ENCODE assay signal across 13 cellular contexts in the genomic region with DNA sequence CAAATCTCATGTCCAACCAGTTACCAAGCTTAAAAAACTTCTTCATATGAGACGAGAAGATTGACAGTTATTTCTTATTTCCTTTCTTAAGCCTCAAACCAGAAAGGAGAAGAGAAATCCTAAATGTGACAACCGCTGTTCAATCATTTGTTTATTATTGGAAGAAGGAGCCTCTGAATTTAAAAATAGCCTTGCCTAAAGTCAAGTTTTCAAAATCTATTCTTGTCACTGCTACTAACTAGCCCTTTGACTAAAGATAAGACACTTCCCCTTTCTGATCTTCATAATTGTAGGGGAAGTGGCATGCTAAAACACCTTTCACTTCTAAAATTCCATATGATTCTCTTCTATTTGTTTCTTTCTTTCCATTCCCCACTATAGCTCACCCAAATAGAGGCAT.
DNase-seq lines count a peak whose midpoint lies in the region; ATAC-seq and TF ChIP-seq lines count a peak whose summit lies in the region.
"Had no signal": no experiment of that assay in that cellular context is flagged by ENCODE, and none has a peak within 500 bp of the region (broad histone marks: within the 10 kb centered on the region; RNA-seq: fewer than 3 reads in every experiment).

No MANE protein-coding gene starts in this region.

- POLR2A ChIA-PET in naive thymus-derived CD4-positive, alpha-beta T cell (lab: Charles Lee): no interaction called here

- CTCF ChIA-PET in naive thymus-derived CD4-positive, alpha-beta T cell (lab: Charles Lee): no interaction called here

- TF ChIP-seq CTCF in Peyer's patch (IDR thresholded peaks at IDR 0.05) (no peak), lower lobe of right lung (IDR thresholded peaks at IDR 0.05) (no peak), glutamatergic neuron (IDR thresholded peaks at IDR 0.05; ENCODE audit: partially characterized antibody, unreplicated experiment) (no peak)

- H3K4me1 Mint-ChIP-seq in naive thymus-derived CD4-positive, alpha-beta T cell: peaks cover 2 to 25% (median 12%) of the 10 kb centered on the region in 7 donors
- no peaks in the 10 kb centered on the region for H3K4me1 Mint-ChIP-seq in glutamatergic neuron (ENCODE audit: low read depth, unreplicated experiment)
- H3K4me1 Mint-ChIP-seq: activated CD4-positive, alpha-beta memory T cell treated with anti-CD3 and anti-CD28 coated beads, Interleukin-2, amount 10 ng/mL, durations not matched to agents 7 days and 5 days had no signal

- no peak overlapping the region for H3K4me3 Mint-ChIP-seq in naive thymus-derived CD4-positive, alpha-beta T cell
- H3K4me3 Mint-ChIP-seq in glutamatergic neuron (ENCODE audit: unreplicated experiment): no peak overlapping the region
- H3K4me3 Mint-ChIP-seq: activated CD4-positive, alpha-beta memory T cell treated with anti-CD3 and anti-CD28 coated beads, Interleukin-2, amount 10 ng/mL, durations not matched to agents 7 days and 5 days had no signal

- no peaks in the 10 kb centered on the region for H3K4me1 ChIP-seq in naive thymus-derived CD4-positive, alpha-beta T cell (ENCODE audit: control insufficient read depth in 2 of 2, insufficient read depth in 2 of 2, low read length in 2 of 2)
- no peaks in the 10 kb centered on the region for H3K4me1 ChIP-seq in Peyer's patch
- no peaks in the 10 kb centered on the region for H3K4me1 ChIP-seq in lower lobe of right lung

- no peaks in the 10 kb centered on the region for H3K9me3 ChIP-seq in naive thymus-derived CD4-positive, alpha-beta T cell (ENCODE audit: control insufficient read depth in 2 of 3, low read length in 3 of 3)
- no peaks in the 10 kb centered on the region for H3K9me3 ChIP-seq in Peyer's patch
- H3K9me3 ChIP-seq in lower lobe of right lung: no peaks in the 10 kb centered on the region

- ATAC-seq in GM18909 (IDR thresholded peaks at IDR 0.05; ENCODE audit: poor library complexity, unreplicated experiment): peak; percentile 93
- peak; percentile 90 for ATAC-seq in HG02759 (IDR thresholded peaks at IDR 0.05; ENCODE audit: unreplicated experiment)
- ATAC-seq in naive thymus-derived CD4-positive, alpha-beta T cell: no peak
- ATAC-seq in lower lobe of right lung: no peak
- ATAC-seq: HCT116 had no signal

- peaks cover 0 to 22% (median 7%) of the 10 kb centered on the region in 11 donors for H3K9me3 Mint-ChIP-seq in naive thymus-derived CD4-positive, alpha-beta T cell
- H3K9me3 Mint-ChIP-seq in glutamatergic neuron (ENCODE audit: unreplicated experiment): no peaks in the 10 kb centered on the region

- H3K27ac Mint-ChIP-seq in naive thymus-derived CD4-positive, alpha-beta T cell: peak overlapping the region in 5 of 9 donors; percentile 0 to 85 (median 27)
- no peak overlapping the region for H3K27ac Mint-ChIP-seq in glutamatergic neuron (ENCODE audit: unreplicated experiment)
- H3K27ac Mint-ChIP-seq: activated CD4-positive, alpha-beta memory T cell treated with anti-CD3 and anti-CD28 coated beads, Interleukin-2, amount 10 ng/mL, durations not matched to agents 7 days and 5 days had no signal

- no peaks in the 10 kb centered on the region for H3K27me3 Mint-ChIP-seq in naive thymus-derived CD4-positive, alpha-beta T cell
- peaks cover 1% of the 10 kb centered on the region for H3K27me3 Mint-ChIP-seq in glutamatergic neuron (ENCODE audit: unreplicated experiment)
- H3K27me3 Mint-ChIP-seq: activated CD4-positive, alpha-beta memory T cell treated with anti-CD3 and anti-CD28 coated beads, Interleukin-2, amount 10 ng/mL, durations not matched to agents 7 days and 5 days had no signal

- H3K27me3 ChIP-seq in naive thymus-derived CD4-positive, alpha-beta T cell (ENCODE audit: control insufficient read depth in 2 of 2, insufficient read depth in 2 of 2, low read length in 2 of 2): no peaks in the 10 kb centered on the region
- no peaks in the 10 kb centered on the region for H3K27me3 ChIP-seq in Peyer's patch
- H3K27me3 ChIP-seq in lower lobe of right lung (ENCODE audit: low read depth): no peaks in the 10 kb centered on the region

- H3K36me3 Mint-ChIP-seq in naive thymus-derived CD4-positive, alpha-beta T cell: peaks cover 0 to 14% (median 5%) of the 10 kb centered on the region in 5 donors
- H3K36me3 Mint-ChIP-seq in glutamatergic neuron (ENCODE audit: unreplicated experiment): no peaks in the 10 kb centered on the region

- H3K4me3 ChIP-seq in naive thymus-derived CD4-positive, alpha-beta T cell (ENCODE audit: low read length): no peak overlapping the region
- H3K4me3 ChIP-seq in Peyer's patch (no peak overlapping the region), lower lobe of right lung (no peak overlapping the region)

- no peaks in the 10 kb centered on the region for H3K36me3 ChIP-seq in naive thymus-derived CD4-positive, alpha-beta T cell (ENCODE audit: control insufficient read depth in 2 of 3, insufficient read depth in 3 of 3, low read length in 3 of 3)
- H3K36me3 ChIP-seq in Peyer's patch (no peaks in the 10 kb centered on the region), lower lobe of right lung (no peaks in the 10 kb centered on the region)

- no peak for TF ChIP-seq POLR2A in Peyer's patch (IDR thresholded peaks at IDR 0.05)

- in situ Hi-C loops in KBM-7 (cut with MboI; ENCODE audit: low pct_unique_long_range_greater_than_20kb, low sequenced_read_pairs): no loop called here

- peak; percentile 89 for DNase-seq in KBM-7
- DNase-seq in naive thymus-derived CD4-positive, alpha-beta T cell: no peak
- DNase-seq in Peyer's patch: no peak
- DNase-seq in lower lobe of right lung: no peak
- no peak for DNase-seq in activated T-cell treated with anti-CD3 and anti-CD28 coated beads for 4 hours
- DNase-seq in glutamatergic neuron: no peak
- DNase-seq: activated CD4-positive, alpha-beta memory T cell treated with anti-CD3 and anti-CD28 coated beads, Interleukin-2, amount 10 ng/mL, durations not matched to agents 7 days and 5 days; anterior cingulate cortex; NCI-H1436 had no signal

- H3K27ac ChIP-seq in naive thymus-derived CD4-positive, alpha-beta T cell (ENCODE audit: low read depth, low read length): no peak overlapping the region
- H3K27ac ChIP-seq in Peyer's patch: no peak overlapping the region
- no peak overlapping the region for H3K27ac ChIP-seq in lower lobe of right lung
- H3K27ac ChIP-seq: RWPE1 had no signal

- intact Hi-C loops in naive thymus-derived CD4-positive, alpha-beta T cell (cut with micrococcal nuclease): no loop called here
- intact Hi-C loops in lower lobe of right lung (cut with DNase I): no loop called here

Comparison
In these comparisons a context has a peak if more than half of its experiments do, and no peak if none do; other contexts are left out.
1. ATAC-seq: peak in GM18909 (single experiment) and HG02759 (single experiment); none in naive thymus-derived CD4-positive, alpha-beta T cell (single experiment) and lower lobe of right lung (0 of 2).